ENCODE assay signal across 29 cellular contexts in genomic region chr5:5473224-5473623, GRCh38. TPM values are rescaled to one million over a fixed set of nuclear protein-coding genes. Genes with fewer than 3 reads are reported as not detected.
DNase-seq lines count a peak whose midpoint lies in the region; ATAC-seq, FAIRE-seq and TF ChIP-seq lines count a peak whose summit lies in the region.
"Had no signal": no experiment of that assay in that cellular context is flagged by ENCODE, and none has a peak within 500 bp of the region (broad histone marks: within the 10 kb centered on the region; RNA-seq: fewer than 3 reads in every experiment).

No MANE protein-coding gene starts in this region.

- peaks cover 7% of the 10 kb centered on the region for H3K36me3 ChIP-seq in fibroblast of lung (ENCODE audit: control insufficient read depth, insufficient read depth, low read length)
- peaks cover 2 to 55% of the 10 kb centered on the region in 2 donors for H3K36me3 ChIP-seq in psoas muscle (ENCODE audit: insufficient read depth in 1 of 2, low read depth in 1 of 2)

- H3K4me2 ChIP-seq in fibroblast of lung (ENCODE audit: extremely low read depth, insufficient read depth, low read length) = no peak overlapping the region
- H3K4me2 ChIP-seq: GM23338 had no signal

- H3K27me3 ChIP-seq in fibroblast of lung (ENCODE audit: control insufficient read depth, insufficient read depth, low read length) = no peaks in the 10 kb centered on the region
- no peaks in the 10 kb centered on the region for H3K27me3 ChIP-seq in psoas muscle (ENCODE audit: insufficient read depth in 3 of 3, low read length in 2 of 3)
- H3K27me3 ChIP-seq: neutrophil, sigmoid colon, tibial artery had no signal

- H3K4me1 ChIP-seq in fibroblast of lung (ENCODE audit: control insufficient read depth, extremely low read depth, insufficient read depth, low read length) (no peaks in the 10 kb centered on the region), psoas muscle (peaks cover 4% of the 10 kb centered on the region)
- H3K4me1 ChIP-seq: sigmoid colon, tibial artery had no signal

- H2AFZ ChIP-seq in fibroblast of lung (ENCODE audit: low read length) = no peak overlapping the region
- H2AFZ ChIP-seq: GM23338 had no signal

- intact Hi-C loops in psoas muscle (cut with DNase I) = no loop called here

- no peak overlapping the region for H3K27ac ChIP-seq in fibroblast of lung (ENCODE audit: insufficient read depth, low read length)
- H3K27ac ChIP-seq in psoas muscle = no peak overlapping the region
- H3K27ac ChIP-seq: neutrophil, sigmoid colon, tibial artery had no signal

- H3K79me2 ChIP-seq in fibroblast of lung (ENCODE audit: control insufficient read depth, insufficient read depth, low read length) = no peaks in the 10 kb centered on the region

- no peaks in the 10 kb centered on the region for H4K20me1 ChIP-seq in fibroblast of lung (ENCODE audit: control insufficient read depth, extremely low read depth, insufficient read depth, low read length)

- peak; percentile 23 for DNase-seq in GM03348 (ENCODE audit: low spot score)
- no peak for DNase-seq in RCC 7860 (ENCODE audit: low spot score)
- DNase-seq in fibroblast of lung (ENCODE audit: low read depth in 2 of 2) = peak; percentile 28 to 41
- no peak for DNase-seq in psoas muscle
- DNase-seq in DMS153 treated with DMSO at 0.1 percent for 48 hours (lab: John Stamatoyannopoulos, UW; ENCODE audit: unreplicated experiment) = no peak
- no peak for DNase-seq in dermis blood vessel endothelial cell
- no peak for DNase-seq in GDM1 (lab: John Stamatoyannopoulos, UW)
- DNase-seq: activated CD4-positive, alpha-beta T cell treated with anti-CD3 and anti-CD28 coated beads, Interleukin-2, amount 50 U/mL, for 48 hours; activated CD4-positive, CD25-positive, alpha-beta regulatory T cell treated with anti-CD3 and anti-CD28 coated beads, Interleukin-2, amount 50 U/mL, for 72 hours; activated gamma-delta T cell treated with Interleukin-2 at 50 U/mL for 16 hours; activated T-cell treated with anti-CD3 and anti-CD28 coated beads, Interleukin-2, amount 50 U/mL, for 48 hours; DMS79; islet precursor cell; left ventricle myocardium superior; naive B cell; NCI-H1417; NCI-H2081; NCI-H2227 treated with DMSO at 0.1 percent for 48 hours; NCI-H526 treated with DMSO at 0.1 percent for 48 hours; NK-92 treated with Interleukin-12 subunit alpha and Interleukin-12 subunit beta, amount 100 ng/mL, for 24 hours; sigmoid colon; stimulated activated CD4-positive, alpha-beta T cell treated with anti-CD3 and anti-CD28 coated beads, Interleukin-4, amount 100 ng/mL, for 4 hours; T-helper 2 cell; tibial artery had no signal

- TF ChIP-seq CTCF in fibroblast of lung (conservative IDR thresholded peaks at IDR 0.05 in 1 of 2, IDR thresholded peaks at IDR 0.05 in 1 of 2; ENCODE audit: low read depth in 1 of 2, low read length in 2 of 2) (no peak), psoas muscle (IDR thresholded peaks at IDR 0.05) (no peak)

- H3K4me3 ChIP-seq in fibroblast of lung (replicated peaks in 1 of 4; ENCODE audit: control extremely low read depth in 1 of 4, insufficient read depth in 1 of 4, low read depth in 3 of 4, low read length in 4 of 4) (no peak overlapping the region), psoas muscle (no peak overlapping the region)
- H3K4me3 ChIP-seq: GM23338, sigmoid colon, tibial artery had no signal

- 96 to 99% (median 98%) methylated on average over 2 of the region's 2 CpGs for WGBS in psoas muscle, 3 donors

- no peaks in the 10 kb centered on the region for H3K9me3 ChIP-seq in fibroblast of lung (ENCODE audit: control insufficient read depth, insufficient read depth, low read depth, low read length)
- no peaks in the 10 kb centered on the region for H3K9me3 ChIP-seq in psoas muscle
- H3K9me3 ChIP-seq: neutrophil, sigmoid colon, tibial artery had no signal

- H3K9ac ChIP-seq in fibroblast of lung (ENCODE audit: insufficient read depth, low read length) = no peak overlapping the region

- peak; percentile 10 for FAIRE-seq in RCC 7860 (lab: Jason Lieb, UNC)
- FAIRE-seq: endometrium, GM18507 had no signal

- peak in 3 of 4 donors; percentile 40 to 79 (median 59) for ATAC-seq in psoas muscle
- ATAC-seq: GM23338, left ventricle myocardium superior, Right ventricle myocardium inferior had no signal

RNA-seq across cellular contexts. Expression of gene ICE1, which starts 50.7 kb away (rescaled TPM):
- 24.4 and 24.9 TPM in 2 replicates for total RNA-seq in fibroblast of lung
- 16.1 and 17.6 TPM in 2 replicates for polyA plus RNA-seq in fibroblast of lung
- 10.3 and 11.8 TPM in 2 replicates for polyA plus RNA-seq in fibroblast of lung (2012)
- polyA minus RNA-seq in fibroblast of lung (ENCODE audit: low replicate concordance) = 10.3 and 11.4 TPM in 2 replicates
- 10 to 100 TPM; 25.2 to 33.6 (median 29.6) TPM for total RNA-seq in psoas muscle
- polyA plus RNA-seq in psoas muscle = 10 to 100 TPM in 2 of 3 donors, 1 to 10 TPM in 1; 9.9 to 26.4 (median 15.7) TPM
- total RNA-seq in dermis blood vessel endothelial cell = 33.0 and 37.6 TPM in 2 replicates

Comparison
In these comparisons a context has a peak if more than half of its experiments do, and no peak if none do; other contexts are left out.
1. DNase-seq: peak in GM03348 (single experiment) and fibroblast of lung (2 of 2); none in RCC 7860 (single experiment), psoas muscle (0 of 2), DMS153 treated with DMSO at 0.1 percent for 48 hours (single experiment), dermis blood vessel endothelial cell (single experiment) and GDM1 (single experiment).